19 cellular contexts compared by ENCODE assay signal in the genomic region with DNA sequence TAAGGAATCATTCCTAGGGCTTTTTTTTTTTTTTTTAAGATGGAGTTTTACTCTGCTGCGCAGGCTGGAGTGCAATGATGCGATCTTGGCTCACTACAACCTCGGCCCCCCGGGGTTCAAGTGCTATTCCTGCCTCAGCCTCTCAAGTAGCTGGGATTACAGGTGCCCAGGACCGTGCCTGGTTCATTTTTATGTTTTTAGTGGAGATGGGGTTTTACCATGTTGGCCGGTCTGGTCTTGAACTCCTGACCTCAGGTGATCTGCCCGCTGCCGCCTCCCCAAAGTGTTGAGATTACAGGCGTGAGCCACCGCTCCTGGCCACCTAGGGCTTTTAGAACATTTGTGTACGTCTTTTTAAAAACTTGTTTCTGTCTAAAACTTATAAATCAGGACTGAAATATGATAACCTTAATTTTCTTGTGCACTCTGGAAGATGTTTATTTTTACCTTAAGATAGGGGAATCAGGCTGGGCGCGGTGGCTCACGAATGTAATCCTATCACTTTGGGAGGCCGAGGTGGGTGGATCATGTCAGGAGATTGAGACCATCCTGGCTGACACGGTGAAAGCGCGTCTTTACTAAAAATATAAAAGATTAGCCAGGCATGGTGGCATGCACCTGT. TPM values are rescaled to one million over a fixed set of nuclear protein-coding genes. Genes with fewer than 3 reads are reported as not detected.
DNase-seq lines count a peak whose midpoint lies in the region; ATAC-seq and TF ChIP-seq lines count a peak whose summit lies in the region.
"Had no signal": no experiment of that assay in that cellular context is flagged by ENCODE, and none has a peak within 500 bp of the region (broad histone marks: within the 10 kb centered on the region; RNA-seq: fewer than 3 reads in every experiment).

No MANE protein-coding gene starts in this region.

- H3K4me1 Mint-ChIP-seq in natural killer cell (peaks cover 65 to 72% of the 10 kb centered on the region in 2 donors), type B pancreatic cell (ENCODE audit: unreplicated experiment) (peaks cover 32% of the 10 kb centered on the region)
- peaks cover 44 to 54% of the 10 kb centered on the region in 2 donors for H3K4me1 Mint-ChIP-seq in natural killer cell treated with Interleukin-12 subunit alpha and Interleukin-12 subunit beta and Interleukin-15 and Interleukin-18, amount 100 ng/mL, for 72 hours (ENCODE audit: low read depth in 2 of 2)

- peaks cover 35% of the 10 kb centered on the region for H3K4me1 ChIP-seq in Karpas-422 (ENCODE audit: low read length)

- H3K9me2 ChIP-seq in Karpas-422 (replicated peaks; ENCODE audit: insufficient read depth, low read length): no peaks in the 10 kb centered on the region

- no peaks in the 10 kb centered on the region for H3K9me3 Mint-ChIP-seq in natural killer cell
- H3K9me3 Mint-ChIP-seq in natural killer cell treated with Interleukin-12 subunit alpha and Interleukin-12 subunit beta and Interleukin-15 and Interleukin-18, amount 100 ng/mL, for 72 hours: no peaks in the 10 kb centered on the region
- H3K9me3 Mint-ChIP-seq in type B pancreatic cell: no peaks in the 10 kb centered on the region
- H3K9me3 Mint-ChIP-seq: CD8-positive, alpha-beta T cell had no signal

- peaks cover 100% of the 10 kb centered on the region for H3K79me2 ChIP-seq in Karpas-422 (ENCODE audit: low read length)

- intact Hi-C loops in natural killer cell (cut with micrococcal nuclease): loop anchor here (5.0 kb wide), 1 partner anchor 36 kb away; no protein-coding TSS in a partner anchor

- ATAC-seq in natural killer cell: no peak
- no peak for ATAC-seq in natural killer cell treated with Interleukin-12 subunit alpha and Interleukin-12 subunit beta and Interleukin-15 and Interleukin-18, amount 100 ng/mL, for 72 hours
- ATAC-seq: CD8-positive, alpha-beta T cell had no signal

- no peak overlapping the region for H2AFZ ChIP-seq in Karpas-422 (ENCODE audit: low read length)

- TF ChIP-seq CTCF in natural killer cell (IDR thresholded peaks at IDR 0.05) (no peak), type B pancreatic cell (conservative IDR thresholded peaks at IDR 0.05) (no peak)

- H3K27me3 Mint-ChIP-seq in natural killer cell (ENCODE audit: low read depth in 2 of 2) (no peaks in the 10 kb centered on the region), type B pancreatic cell (no peaks in the 10 kb centered on the region)
- H3K27me3 Mint-ChIP-seq in natural killer cell treated with Interleukin-12 subunit alpha and Interleukin-12 subunit beta and Interleukin-15 and Interleukin-18, amount 100 ng/mL, for 72 hours: no peaks in the 10 kb centered on the region
- H3K27me3 Mint-ChIP-seq: B cell; CD4-positive, CD25-positive, alpha-beta regulatory T cell had no signal

- H3K36me3 ChIP-seq in Karpas-422 (ENCODE audit: insufficient read depth, low read length): no peaks in the 10 kb centered on the region
- H3K36me3 ChIP-seq: HAP-1 had no signal

- DNase-seq in natural killer cell (no peak), mesenteric fat pad (ENCODE audit: low spot score) (peak; percentile 68), type B pancreatic cell (ENCODE audit: extremely low spot score, unreplicated experiment) (no peak), DMS 273 (lab: John Stamatoyannopoulos, UW; ENCODE audit: unreplicated experiment) (no peak), Karpas-422 (no peak)
- no peak for DNase-seq in natural killer cell treated with Interleukin-12 subunit alpha and Interleukin-12 subunit beta and Interleukin-15 and Interleukin-18, amount 100 ng/mL, for 72 hours (ENCODE audit: low spot score)
- DNase-seq: Caco-2; CD4-positive, CD25-positive, alpha-beta regulatory T cell; CD8-positive, alpha-beta T cell; DMS 273 treated with DMSO at 0.1 percent for 48 hours; DMS79; EL; GF-D8; GOT3 had no signal

- no peak overlapping the region for H3K4me3 ChIP-seq in Karpas-422 (ENCODE audit: low read length)
- H3K4me3 ChIP-seq: BLaER1, HAP-1 had no signal

- H3K36me3 Mint-ChIP-seq in natural killer cell: no peaks in the 10 kb centered on the region
- H3K36me3 Mint-ChIP-seq in natural killer cell treated with Interleukin-12 subunit alpha and Interleukin-12 subunit beta and Interleukin-15 and Interleukin-18, amount 100 ng/mL, for 72 hours: no peaks in the 10 kb centered on the region
- H3K36me3 Mint-ChIP-seq in type B pancreatic cell: peaks cover 18% of the 10 kb centered on the region
- H3K36me3 Mint-ChIP-seq: CD4-positive, CD25-positive, alpha-beta regulatory T cell had no signal

- no peak overlapping the region for H3K4me2 ChIP-seq in Karpas-422 (ENCODE audit: low read depth, low read length, poor library complexity, severe bottlenecking)
- H3K4me2 ChIP-seq: BLaER1 had no signal

- H3K4me3 Mint-ChIP-seq in natural killer cell (no peak overlapping the region), type B pancreatic cell (no peak overlapping the region)
- no peak overlapping the region for H3K4me3 Mint-ChIP-seq in natural killer cell treated with Interleukin-12 subunit alpha and Interleukin-12 subunit beta and Interleukin-15 and Interleukin-18, amount 100 ng/mL, for 72 hours
- H3K4me3 Mint-ChIP-seq: B cell; CD8-positive, alpha-beta T cell had no signal

- no peak overlapping the region for H3K9ac ChIP-seq in Karpas-422 (ENCODE audit: low read length)
- H3K9ac ChIP-seq: BLaER1 had no signal

- H3K27ac Mint-ChIP-seq in natural killer cell (peak overlapping the region; percentile 2 to 51), type B pancreatic cell (peak overlapping the region; percentile 1)
- no peak overlapping the region for H3K27ac Mint-ChIP-seq in natural killer cell treated with Interleukin-12 subunit alpha and Interleukin-12 subunit beta and Interleukin-15 and Interleukin-18, amount 100 ng/mL, for 72 hours
- H3K27ac Mint-ChIP-seq: B cell; CD4-positive, CD25-positive, alpha-beta regulatory T cell; CD8-positive, alpha-beta T cell had no signal

- no peaks in the 10 kb centered on the region for H3K9me3 ChIP-seq in Karpas-422 (ENCODE audit: low read length)
- H3K9me3 ChIP-seq: Caco-2, HAP-1 had no signal

- H3K27ac ChIP-seq in Karpas-422 (ENCODE audit: low read length): no peak overlapping the region
- H3K27ac ChIP-seq: 22Rv1, BLaER1, C4-2B had no signal

- peaks cover 4% of the 10 kb centered on the region; the same call in 1 of the 2 replicates for H4K20me1 ChIP-seq in Karpas-422 (ENCODE audit: insufficient read depth, low read depth, low read length)

- no peaks in the 10 kb centered on the region for H3K27me3 ChIP-seq in Karpas-422 (ENCODE audit: low read length)
- H3K27me3 ChIP-seq: BLaER1 had no signal

RNA-seq across cellular contexts. Expression of gene PIAS1, which starts 21.8 kb away (rescaled TPM):
- total RNA-seq in natural killer cell (100 to 1,000 TPM in 1 of 3 donors, 10 to 100 TPM in 2; 94.7 to 103 (median 99.2) TPM), mesenteric fat pad (37.3 TPM), type B pancreatic cell (ENCODE audit: low replicate concordance) (56.2 and 67.2 TPM in 2 replicates)
- 10 to 100 TPM; 35.0 to 50.4 TPM for total RNA-seq in natural killer cell treated with Interleukin-12 subunit alpha and Interleukin-12 subunit beta and Interleukin-15 and Interleukin-18, amount 100 ng/mL, for 72 hours
- 33.2 and 106 TPM in 2 replicates for total RNA-seq in Karpas-422 (2014; rRNA removed; shearing (Covaris generic); ENCODE audit: low replicate concordance)

Comparison
In these comparisons a context has a peak if more than half of its experiments do, and no peak if none do; other contexts are left out.
1. H3K27ac Mint-ChIP-seq: peak in natural killer cell (2 of 2) and type B pancreatic cell (single experiment); none in natural killer cell treated with Interleukin-12 subunit alpha and Interleukin-12 subunit beta and Interleukin-15 and Interleukin-18, amount 100 ng/mL, for 72 hours (0 of 2).